Comparison of ENCODE assay signal across 1 cellular context in genomic region chr3:63912768-63913588, GRCh38.
TF ChIP-seq lines count a peak whose summit lies in the region.

No MANE protein-coding gene starts in this region.

TF ChIP-seq in K562, 482 proteins besides CTCF, POLR2A, EP300 and RAD21 (continued from another document):
- TF ChIP-seq ZBTB11 (CRISPR knock-in tag; IDR thresholded peaks at IDR 0.05) (peak in 1 of 3 experiments; percentile 76; a peak in 2 of 6 replicates), NFE2 (IDR thresholded peaks at IDR 0.05; ENCODE audit: low read depth) (0 out of 2 replicates have a peak, but pooled peaks have one; percentile 10), RBFOX2 (IDR thresholded peaks at IDR 0.05; ENCODE audit: low read depth, low read length) (no peak), YY1 (IDR thresholded peaks at IDR 0.05; ENCODE audit: borderline replicate concordance in 1 of 3, control insufficient read depth in 1 of 3, extremely low read depth in 1 of 3, insufficient read depth in 3 of 3, insufficient read length in 1 of 3, insufficient replicate concordance in 2 of 3, low read depth in 1 of 3, low read length in 2 of 3) (peak in 1 of 3 experiments; percentile 70), ZNF639 (CRISPR knock-in tag; conservative IDR thresholded peaks at IDR 0.05 in 1 of 2, IDR thresholded peaks at IDR 0.05 in 1 of 2) (0 out of 4 replicates have a peak, but pooled peaks of 1 of the 2 experiments have one; percentile 45), CREM (IDR thresholded peaks at IDR 0.05; ENCODE audit: low read depth) (0 out of 2 replicates have a peak, but pooled peaks have one; percentile 41)
